ENCODE assay signal across 8 cellular contexts in the genomic region with DNA sequence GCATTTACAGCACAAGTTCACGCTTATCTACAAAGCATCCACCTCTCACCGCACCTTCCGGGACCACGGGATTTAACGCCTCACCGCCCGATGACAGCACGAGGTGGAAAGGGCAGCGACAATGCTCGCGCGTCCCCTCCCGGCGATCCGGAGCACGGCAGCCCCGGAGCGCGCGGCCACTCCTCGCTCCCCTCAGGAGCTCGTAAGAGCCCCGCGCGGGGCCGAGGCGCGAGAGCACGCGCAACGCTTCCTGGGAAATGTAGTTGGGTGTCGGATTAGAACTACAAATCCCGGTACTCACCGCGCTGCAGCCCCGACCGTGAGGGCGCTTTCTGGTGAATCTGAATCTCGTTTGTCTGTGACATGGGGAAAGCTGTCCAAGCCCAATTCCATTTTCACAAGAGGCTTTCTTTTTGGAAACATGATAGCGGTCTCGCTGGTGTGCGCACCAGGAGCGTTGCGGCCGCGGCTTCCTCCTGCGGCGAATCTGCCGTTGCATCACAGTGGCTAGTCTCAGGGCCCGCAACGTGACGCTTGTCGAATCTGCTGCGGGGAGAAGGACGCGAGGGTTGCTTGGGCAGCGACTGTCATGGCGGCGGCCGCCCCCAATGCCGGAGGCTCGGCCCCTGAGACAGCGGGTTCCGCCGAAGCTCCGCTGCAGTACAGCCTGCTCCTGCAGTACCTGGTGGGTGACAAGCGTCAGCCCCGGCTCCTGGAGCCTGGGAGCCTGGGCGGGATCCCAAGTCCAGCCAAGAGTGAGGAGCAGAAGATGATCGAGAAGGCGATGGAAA. TPM values are rescaled to one million over a fixed set of nuclear protein-coding genes. Genes with fewer than 3 reads are reported as not detected.
DNase-seq lines count a peak whose midpoint lies in the region; ATAC-seq and TF ChIP-seq lines count a peak whose summit lies in the region.

TIMM22 (plus strand) TSS at position 576 of the 791 bp plus-strand sequence; CDS start at position 590, 14 bp downstream.

- POLR2A ChIA-PET in activated CD4-positive, alpha-beta T cell treated with anti-CD3 and anti-CD28 coated beads, Interleukin-2, amount 10 ng/mL, durations not matched to agents 7 days and 5 days (lab: Charles Lee): interaction anchor here (0.6 to 0.8 kb wide), 3 partner anchors 16 to 315 kb away, joined by 3 to 5 read pairs (median 3); no protein-coding TSS in a partner anchor

- peaks cover 1 to 2% (median 2%) of the 10 kb centered on the region in 3 donors for H3K27me3 Mint-ChIP-seq in CD14-positive monocyte (ENCODE audit: low read depth in 3 of 3)
- H3K27me3 Mint-ChIP-seq in activated CD4-positive, alpha-beta T cell treated with anti-CD3 and anti-CD28 coated beads, Interleukin-2, amount 10 ng/mL, durations not matched to agents 7 days and 5 days: no peaks in the 10 kb centered on the region

- peak within 1 kb of the TSS; percentile 95 to 97 for H3K4me3 Mint-ChIP-seq in CD14-positive monocyte
- peak within 1 kb of the TSS; percentile 92 for H3K4me3 Mint-ChIP-seq in activated CD4-positive, alpha-beta T cell treated with anti-CD3 and anti-CD28 coated beads, Interleukin-2, amount 10 ng/mL, durations not matched to agents 7 days and 5 days

- CTCF ChIA-PET in activated CD4-positive, alpha-beta T cell treated with anti-CD3 and anti-CD28 coated beads, Interleukin-2, amount 10 ng/mL, durations not matched to agents 7 days and 5 days (lab: Charles Lee): interaction anchor here (0.6 to 2.5 kb wide), 31 partner anchors 11 to 1004 kb away, joined by 3 to 31 read pairs (median 4); partner anchors contain the start of genes GLOD4, MRM3 and NXN

- TF ChIP-seq CTCF in CD14-positive monocyte (IDR thresholded peaks at IDR 0.05): peak; percentile 82

- peak; percentile 85 for ATAC-seq in GM19351 (IDR thresholded peaks at IDR 0.05; ENCODE audit: unreplicated experiment)
- ATAC-seq in HG03521 (IDR thresholded peaks at IDR 0.05; ENCODE audit: unreplicated experiment): peak; percentile 85
- ATAC-seq in left lobe of liver: peak; percentile 96

- peaks cover 12% of the 10 kb centered on the region for H3K4me1 Mint-ChIP-seq in CD14-positive monocyte
- H3K4me1 Mint-ChIP-seq in activated CD4-positive, alpha-beta T cell treated with anti-CD3 and anti-CD28 coated beads, Interleukin-2, amount 10 ng/mL, durations not matched to agents 7 days and 5 days: peaks cover 23% of the 10 kb centered on the region

- peak; percentile 91 for DNase-seq in CD14-positive monocyte (ENCODE audit: low spot score)
- peak; percentile 97 for DNase-seq in NCI-H69 (lab: John Stamatoyannopoulos, UW)
- peak; percentile 93 for DNase-seq in activated CD4-positive, alpha-beta T cell treated with anti-CD3 and anti-CD28 coated beads, Interleukin-2, amount 10 ng/mL, durations not matched to agents 7 days and 5 days
- DNase-seq in dedifferentiated amniotic fluid mesenchymal stem cell (ENCODE audit: extremely low spot score): peak; percentile 97
- peak; percentile 93 for DNase-seq in left lobe of liver (ENCODE audit: low spot score)
- peak; percentile 87 for DNase-seq in stimulated activated CD4-positive, alpha-beta T cell treated with anti-CD3 and anti-CD28 coated beads, Interleukin-2, amount 100 ng/mL, for 4 hours (ENCODE audit: low read depth)

- H3K9me3 Mint-ChIP-seq in CD14-positive monocyte: peaks cover 22 to 40% (median 36%) of the 10 kb centered on the region in 7 donors
- H3K9me3 Mint-ChIP-seq in activated CD4-positive, alpha-beta T cell treated with anti-CD3 and anti-CD28 coated beads, Interleukin-2, amount 10 ng/mL, durations not matched to agents 7 days and 5 days: peaks cover 9% of the 10 kb centered on the region

- peaks cover 21 to 23% of the 10 kb centered on the region in 2 donors for H3K36me3 Mint-ChIP-seq in CD14-positive monocyte
- peaks cover 11% of the 10 kb centered on the region for H3K36me3 Mint-ChIP-seq in activated CD4-positive, alpha-beta T cell treated with anti-CD3 and anti-CD28 coated beads, Interleukin-2, amount 10 ng/mL, durations not matched to agents 7 days and 5 days (ENCODE audit: low read depth)

- intact Hi-C loops in CD14-positive monocyte (cut with micrococcal nuclease): loop anchor here (1.0 to 5.0 kb wide), 4 partner anchors 119 to 214 kb away; partner anchors contain the start of genes GLOD4 (in 2 of the 2) and MRM3 (in 2 of the 2)

- H3K27ac Mint-ChIP-seq in CD14-positive monocyte: peak within 1 kb of the TSS; percentile 93 to 99 (median 98)
- peak within 1 kb of the TSS; percentile 97 for H3K27ac Mint-ChIP-seq in activated CD4-positive, alpha-beta T cell treated with anti-CD3 and anti-CD28 coated beads, Interleukin-2, amount 10 ng/mL, durations not matched to agents 7 days and 5 days

RNA-seq across cellular contexts. Expression of gene TIMM22, which starts in this region (rescaled TPM):
- polyA plus RNA-seq in CD14-positive monocyte: 10 to 100 TPM; 13.1 to 13.6 TPM
- total RNA-seq in activated CD4-positive, alpha-beta T cell treated with anti-CD3 and anti-CD28 coated beads, Interleukin-2, amount 10 ng/mL, durations not matched to agents 7 days and 5 days: 1 to 10 TPM; 8.4 to 9.2 TPM
- total RNA-seq in left lobe of liver: 4.2 TPM

Comparison
In these comparisons a context has a peak if more than half of its experiments do, and no peak if none do; other contexts are left out.
1. Peak in every context shown above with its lines: DNase-seq and ATAC-seq.